In genomic region chr1:202807926-202808757, GRCh38 we compare ENCODE assay signal across 1 cellular context.
TF ChIP-seq lines count a peak whose summit lies in the region.

TSS of gene KDM5B (minus strand) at chr1:202808421. CDS start at chr1:202808305, 116 bp downstream.

TF ChIP-seq in HepG2, 621 proteins besides CTCF, POLR2A, EP300 and RAD21 (continued from another document and continues in another):
- no peak for TF ChIP-seq USF2 (IDR thresholded peaks at IDR 0.05; ENCODE audit: low read depth, low read length)
- no peak for TF ChIP-seq USF2 (CRISPR knock-in tag; IDR thresholded peaks at IDR 0.05; ENCODE audit: borderline replicate concordance)
- TF ChIP-seq HNF1B (CRISPR knock-in tag; IDR thresholded peaks at IDR 0.05) = no peak
- no peak for TF ChIP-seq GZF1 (CRISPR knock-in tag; IDR thresholded peaks at IDR 0.05)
- peak; percentile 76; the same call in 1 of the 2 replicates for TF ChIP-seq BORCS8-MEF2B (CRISPR knock-in tag; IDR thresholded peaks at IDR 0.05)
- TF ChIP-seq PHF8 (CRISPR knock-in tag; IDR thresholded peaks at IDR 0.05) = peak; percentile 80
- TF ChIP-seq ZFP91 (CRISPR knock-in tag; IDR thresholded peaks at IDR 0.05; ENCODE audit: borderline replicate concordance) = peak; percentile 92
- TF ChIP-seq ZNF382 (CRISPR knock-in tag; IDR thresholded peaks at IDR 0.05; ENCODE audit: borderline replicate concordance) = no peak
- no peak for TF ChIP-seq ZNF549 (CRISPR knock-in tag; IDR thresholded peaks at IDR 0.05)
- peak; percentile 75 for TF ChIP-seq CSRNP1 (CRISPR knock-in tag; IDR thresholded peaks at IDR 0.05)
- TF ChIP-seq NFYC (CRISPR knock-in tag; IDR thresholded peaks at IDR 0.05) = peak; percentile 57; the same call in 1 of the 2 replicates
- TF ChIP-seq ZNF3 (CRISPR knock-in tag; IDR thresholded peaks at IDR 0.05) = peak; percentile 86
- TF ChIP-seq MAF1 (CRISPR knock-in tag; IDR thresholded peaks at IDR 0.05; ENCODE audit: borderline replicate concordance) = no peak
- TF ChIP-seq SNAPC4 (CRISPR knock-in tag; IDR thresholded peaks at IDR 0.05) = no peak
- peak; percentile 41; the same call in 1 of the 2 replicates for TF ChIP-seq ZC3H13 (CRISPR knock-in tag; IDR thresholded peaks at IDR 0.05)
- TF ChIP-seq ZC3H4 (CRISPR knock-in tag; IDR thresholded peaks at IDR 0.05; ENCODE audit: borderline replicate concordance) = no peak
- 0 out of 2 replicates have a peak, but pooled peaks have one; percentile 41 for TF ChIP-seq HMG20B (CRISPR knock-in tag; conservative IDR thresholded peaks at IDR 0.05)
- TF ChIP-seq ZBED4 (CRISPR knock-in tag; IDR thresholded peaks at IDR 0.05; ENCODE audit: borderline replicate concordance) = peak; percentile 72; the same call in 1 of the 2 replicates
- peak; percentile 71; the same call in 1 of the 2 replicates for TF ChIP-seq IRF9 (CRISPR knock-in tag; IDR thresholded peaks at IDR 0.05; ENCODE audit: borderline replicate concordance)
- TF ChIP-seq RELA (CRISPR knock-in tag; IDR thresholded peaks at IDR 0.05) = no peak
- no peak for TF ChIP-seq MED13 (CRISPR knock-in tag; IDR thresholded peaks at IDR 0.05)
- peak; percentile 38; the same call in 1 of the 2 replicates for TF ChIP-seq PAXIP1 (CRISPR knock-in tag; conservative IDR thresholded peaks at IDR 0.05)
- no peak for TF ChIP-seq ZBTB21 (CRISPR knock-in tag; IDR thresholded peaks at IDR 0.05)
- no peak for TF ChIP-seq ZNF597 (CRISPR knock-in tag; IDR thresholded peaks at IDR 0.05)
- peak; percentile 43; the same call in 1 of the 2 replicates for TF ChIP-seq ZNF558 (CRISPR knock-in tag; IDR thresholded peaks at IDR 0.05; ENCODE audit: borderline replicate concordance)
- TF ChIP-seq HOXA9 (CRISPR knock-in tag; IDR thresholded peaks at IDR 0.05; ENCODE audit: borderline replicate concordance) = 0 out of 2 replicates have a peak, but pooled peaks have one; percentile 56
- peak; percentile 76 for TF ChIP-seq TARDBP (CRISPR knock-in tag; IDR thresholded peaks at IDR 0.05)
- TF ChIP-seq ETV6 (CRISPR knock-in tag; conservative IDR thresholded peaks at IDR 0.05) = no peak
- peak; percentile 95; the same call in 1 of the 2 replicates for TF ChIP-seq SIN3A (IDR thresholded peaks at IDR 0.05; ENCODE audit: borderline replicate concordance, low read depth, low read length)
- peak; percentile 81; the same call in 1 of the 2 replicates for TF ChIP-seq ZNF709 (CRISPR knock-in tag; IDR thresholded peaks at IDR 0.05)
- no peak for TF ChIP-seq JUN (CRISPR knock-in tag; IDR thresholded peaks at IDR 0.05)
- TF ChIP-seq ZNF547 (CRISPR knock-in tag; IDR thresholded peaks at IDR 0.05) = peak; percentile 54; the same call in 1 of the 2 replicates
